In genomic region chr5:171999100-171999499, GRCh38 we compare ENCODE assay signal across 20 cellular contexts.
"Had no signal": no experiment of that assay in that cellular context is flagged by ENCODE, and none has a peak within 500 bp of the region (broad histone marks: within the 10 kb centered on the region; RNA-seq: fewer than 3 reads in every experiment).

No MANE protein-coding gene starts in this region.

- DNase-seq: activated CD4-positive, alpha-beta memory T cell treated with anti-CD3 and anti-CD28 coated beads for 36 hours; activated CD4-positive, alpha-beta T cell treated with anti-CD3 and anti-CD28 coated beads for 4 hours; activated gamma-delta T cell; activated naive CD4-positive, alpha-beta T cell treated with anti-CD3 and anti-CD28 coated beads, Interleukin-2, amount 50 U/mL, for 16 hours; anterior cingulate cortex; foreskin fibroblast; left lung; naive thymus-derived CD8-positive, alpha-beta T cell; ovary; psoas muscle; stimulated activated CD4-positive, alpha-beta T cell treated with anti-CD3 and anti-CD28 coated beads, Interleukin-4, amount 100 ng/mL, for 24 hours; T-helper 1 cell; T-helper 9 cell had no signal

- H3K4me3 Mint-ChIP-seq: activated CD4-positive, alpha-beta memory T cell treated with anti-CD3 and anti-CD28 coated beads for 36 hours had no signal

- H3K27ac Mint-ChIP-seq: activated CD4-positive, alpha-beta memory T cell treated with anti-CD3 and anti-CD28 coated beads for 36 hours had no signal

- H3K27me3 Mint-ChIP-seq: activated CD4-positive, alpha-beta memory T cell treated with anti-CD3 and anti-CD28 coated beads for 36 hours; brain; naive thymus-derived CD8-positive, alpha-beta T cell; stimulated activated naive CD8-positive, alpha-beta T cell treated with anti-CD3 and anti-CD28 coated beads, Interleukin-15, Interleukin-2, amounts not matched to agents 100 ng/mL and 50 ng/mL, for 24 hours had no signal

- H3K36me3 ChIP-seq: ovary, right atrium auricular region had no signal

- H3K9me3 Mint-ChIP-seq: activated CD4-positive, alpha-beta memory T cell treated with anti-CD3 and anti-CD28 coated beads for 36 hours; brain; naive thymus-derived CD8-positive, alpha-beta T cell; stimulated activated naive CD8-positive, alpha-beta T cell treated with anti-CD3 and anti-CD28 coated beads, Interleukin-15, Interleukin-2, amounts not matched to agents 100 ng/mL and 50 ng/mL, for 24 hours; WTC11 had no signal

- H3K4me3 ChIP-seq: left lung, lung, ovary, psoas muscle, right atrium auricular region, tibial nerve had no signal

- H3K27me3 ChIP-seq: left lung, ovary, right atrium auricular region, tibial nerve had no signal

- H3K27ac ChIP-seq: ovary, psoas muscle, right atrium auricular region, tibial nerve had no signal

- H3K9me3 ChIP-seq: left lung, ovary, psoas muscle, right atrium auricular region, tibial nerve had no signal

- ATAC-seq: left lung; naive thymus-derived CD8-positive, alpha-beta T cell; psoas muscle; WTC11 had no signal

- FAIRE-seq: endometrium had no signal
